20 cellular contexts compared by ENCODE assay signal in the genomic region with DNA sequence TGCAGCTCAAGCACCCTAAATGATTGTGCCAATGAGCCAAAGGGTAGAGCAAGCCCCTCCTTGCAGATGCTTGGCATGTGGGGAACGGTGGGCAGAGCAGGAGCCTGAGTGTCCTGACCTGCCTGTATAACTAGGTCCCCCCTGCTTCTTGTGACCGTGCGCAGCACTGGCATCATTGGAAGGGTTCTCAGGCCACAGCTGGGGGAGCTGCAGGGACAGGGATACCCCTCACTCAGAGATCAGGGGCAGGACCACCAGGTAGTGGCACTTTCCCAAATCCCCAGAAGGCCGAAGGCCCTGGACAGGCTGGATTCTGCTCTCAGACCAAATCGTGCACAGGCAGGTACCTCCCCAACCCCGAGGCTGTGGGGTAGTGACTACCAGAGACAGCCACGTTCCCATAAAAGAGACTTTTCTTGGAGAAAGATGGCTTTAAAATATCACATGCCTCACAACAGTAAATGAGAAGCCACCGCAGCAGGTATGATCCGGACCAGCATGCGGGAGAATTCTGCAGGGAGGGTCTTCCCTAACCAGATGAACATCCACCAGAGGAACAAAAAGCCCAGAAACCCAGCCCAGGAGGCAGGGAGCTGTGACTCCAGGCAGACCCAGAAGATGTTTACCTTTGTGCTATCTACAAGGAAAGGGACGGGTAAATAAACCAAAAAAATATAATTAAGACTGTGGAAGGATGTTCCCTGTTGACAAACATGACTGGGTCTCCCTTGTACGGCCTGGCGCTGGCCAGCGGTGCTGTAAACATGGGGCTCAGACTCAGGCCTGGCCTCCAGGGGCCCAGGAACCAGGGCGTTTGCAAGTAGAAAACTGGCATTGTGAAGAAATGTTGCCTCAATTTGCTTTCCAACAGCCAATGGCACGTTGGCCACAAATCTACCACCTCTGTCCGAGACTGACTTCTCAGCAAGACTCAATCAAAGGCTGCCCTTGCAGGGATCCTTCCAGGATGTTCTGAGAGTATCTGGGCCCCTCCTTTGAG.
DNase-seq lines count a peak whose midpoint lies in the region; TF ChIP-seq lines count a peak whose summit lies in the region.
"Had no signal": no experiment of that assay in that cellular context is flagged by ENCODE, and none has a peak within 500 bp of the region (broad histone marks: within the 10 kb centered on the region; RNA-seq: fewer than 3 reads in every experiment).

No MANE protein-coding gene starts in this region.

- POLR2A ChIA-PET in Caco-2 (lab: Charles Lee) (no interaction called here), RWPE1 (lab: Yijun Ruan, JAX; ENCODE audit: low non-redundant PET) (no interaction called here)
- POLR2A ChIA-PET in CD8-positive, alpha-beta memory T cell (lab: Charles Lee), result no interaction called here

- H3K4me1 ChIP-seq in Caco-2, result no peaks in the 10 kb centered on the region
- peaks cover 45 to 70% (median 56%) of the 10 kb centered on the region in 4 donors for H3K4me1 ChIP-seq in stomach
- H3K4me1 ChIP-seq in CD8-positive, alpha-beta memory T cell (ENCODE audit: insufficient read depth, low read length), result no peaks in the 10 kb centered on the region

- H3K27me3 Mint-ChIP-seq in Caco-2 (ENCODE audit: insufficient read depth, unreplicated experiment), result no peaks in the 10 kb centered on the region
- peaks cover 0 to 3% of the 10 kb centered on the region in 2 donors for H3K27me3 Mint-ChIP-seq in CD8-positive, alpha-beta memory T cell

- BruUV-seq in Caco-2 (replicated peaks; lab: Mats Ljungman, UMichigan), result no TSS peak

- peaks cover 5% of the 10 kb centered on the region for H3K4me1 Mint-ChIP-seq in Caco-2 (ENCODE audit: low read depth, unreplicated experiment)
- H3K4me1 Mint-ChIP-seq in CD8-positive, alpha-beta memory T cell, result no peaks in the 10 kb centered on the region

- H3K9me3 Mint-ChIP-seq in Caco-2 (ENCODE audit: unreplicated experiment), result no peaks in the 10 kb centered on the region
- peaks cover 0 to 4% (median 2%) of the 10 kb centered on the region in 5 donors for H3K9me3 Mint-ChIP-seq in CD8-positive, alpha-beta memory T cell

- peak in 1 of 2 experiments; percentile 25 for DNase-seq in Caco-2
- no peak for DNase-seq in RWPE1 (ENCODE audit: low spot score)
- peak; percentile 77 for DNase-seq in mesenteric fat pad (ENCODE audit: low spot score)
- peak; percentile 24 for DNase-seq in stomach
- DNase-seq in hippocampal formation (lab: John Stamatoyannopoulos, UW), result no peak
- DNase-seq in CD1c-positive myeloid dendritic cell (ENCODE audit: extremely low spot score), result no peak
- DNase-seq in caudate nucleus (lab: John Stamatoyannopoulos, UW), result no peak
- no peak for DNase-seq in CD8-positive, alpha-beta memory T cell
- DNase-seq: Calu3, DMS79, GM23248, KG1, MM.1S, NCI-H1105, NCI-H187, NCI-H446 treated with DMSO at 0.1 percent for 48 hours, NCI-H748 treated with DMSO at 0.1 percent for 48 hours, SIG-M5 had no signal

- TF ChIP-seq POLR2A in stomach (IDR thresholded peaks at IDR 0.05), result no peak

- no peak overlapping the region for H3K4me3 ChIP-seq in Caco-2 (ENCODE audit: low read depth, low read length)
- H3K4me3 ChIP-seq in stomach, result no peak overlapping the region
- no peak overlapping the region for H3K4me3 ChIP-seq in CD8-positive, alpha-beta memory T cell (ENCODE audit: low read length)
- H3K4me3 ChIP-seq: A549, GM23248 had no signal

- no peak for TF ChIP-seq EP300 in stomach (IDR thresholded peaks at IDR 0.05)

- peak overlapping the region; percentile 2 for H3K27ac Mint-ChIP-seq in Caco-2 (ENCODE audit: unreplicated experiment)
- H3K27ac Mint-ChIP-seq in CD8-positive, alpha-beta memory T cell, result peak overlapping the region in 2 of 8 donors; percentile 3 to 68

- CTCF ChIA-PET in Caco-2 (lab: Charles Lee), result no interaction called here
- CTCF ChIA-PET in RWPE1 (lab: Yijun Ruan, JAX), result interaction anchor here (0.9 kb wide), 1 partner anchor 66 kb away, joined by 3 read pairs; no protein-coding TSS in a partner anchor
- CTCF ChIA-PET in CD8-positive, alpha-beta memory T cell (lab: Charles Lee), result no interaction called here

- peaks cover 99% of the 10 kb centered on the region for H3K36me3 Mint-ChIP-seq in Caco-2 (ENCODE audit: insufficient read depth, unreplicated experiment)
- H3K36me3 Mint-ChIP-seq in CD8-positive, alpha-beta memory T cell, result no peaks in the 10 kb centered on the region

- no peak overlapping the region for H3K4me3 Mint-ChIP-seq in Caco-2 (ENCODE audit: unreplicated experiment)
- H3K4me3 Mint-ChIP-seq in CD8-positive, alpha-beta memory T cell, result no peak overlapping the region

- H3K36me3 ChIP-seq in Caco-2 (ENCODE audit: control insufficient read depth, insufficient read depth, low read length), result peaks cover 4% of the 10 kb centered on the region; the same call in 1 of the 2 replicates
- peaks cover 2 to 28% (median 13%) of the 10 kb centered on the region in 4 donors for H3K36me3 ChIP-seq in stomach
- no peaks in the 10 kb centered on the region for H3K36me3 ChIP-seq in CD8-positive, alpha-beta memory T cell (ENCODE audit: insufficient read depth, low read length)

- H3K27ac ChIP-seq in RWPE1 (peak overlapping the region; percentile 26; the same call in 1 of the 2 replicates), stomach (peak overlapping the region; percentile 67 to 84 (median 79)), caudate nucleus (ENCODE audit: low read depth, low read length) (no peak overlapping the region)
- H3K27ac ChIP-seq in CD8-positive, alpha-beta memory T cell (ENCODE audit: low read depth, low read length), result no peak overlapping the region
- H3K27ac ChIP-seq: A549, C4-2B, GM23248 had no signal

- H3K9me3 ChIP-seq in Caco-2, result no peaks in the 10 kb centered on the region
- H3K9me3 ChIP-seq in stomach, result no peaks in the 10 kb centered on the region
- H3K9me3 ChIP-seq in CD8-positive, alpha-beta memory T cell (ENCODE audit: low read length), result no peaks in the 10 kb centered on the region
- H3K9me3 ChIP-seq: A549 had no signal

- H3K27me3 ChIP-seq in Caco-2 (replicated peaks; ENCODE audit: control insufficient read depth, insufficient read depth, low read length) (no peaks in the 10 kb centered on the region), stomach (no peaks in the 10 kb centered on the region)
- H3K27me3 ChIP-seq in CD8-positive, alpha-beta memory T cell (ENCODE audit: insufficient read depth, low read length, poor library complexity, severe bottlenecking), result no peaks in the 10 kb centered on the region

- 51 to 82% (median 56%) methylated on average over 14 to 17 of the region's 17 CpGs for WGBS in stomach, 5 donors

- intact Hi-C loops in Caco-2 (cut with micrococcal nuclease; ENCODE audit: unreplicated experiment), result no loop called here
- intact Hi-C loops in stomach (cut with DNase I; ENCODE audit: low total_unique reads), result no loop called here

- TF ChIP-seq CTCF in Caco-2 (IDR thresholded peaks at IDR 0.05; ENCODE audit: insufficient read depth in 1 of 2, low read depth in 1 of 2, low read length in 1 of 2, severe bottlenecking in 1 of 2, unreplicated experiment in 1 of 2), result no peak
- no peak for TF ChIP-seq CTCF in RWPE1 (conservative IDR thresholded peaks at IDR 0.05; ENCODE audit: low read depth)
- no peak for TF ChIP-seq CTCF in stomach (IDR thresholded peaks at IDR 0.05)

Comparison
In these comparisons a context has a peak if more than half of its experiments do, and no peak if none do; other contexts are left out.
1. DNase-seq: peak in mesenteric fat pad (single experiment) and stomach (single experiment); none in RWPE1 (single experiment), hippocampal formation (0 of 2), CD1c-positive myeloid dendritic cell (single experiment), caudate nucleus (0 of 61) and CD8-positive, alpha-beta memory T cell (0 of 5).
2. H3K27ac ChIP-seq: peak in RWPE1 (single experiment) and stomach (5 of 5); none in caudate nucleus (single experiment) and CD8-positive, alpha-beta memory T cell (single experiment).